Comparison of ENCODE assay signal across 12 cellular contexts in the genomic region with DNA sequence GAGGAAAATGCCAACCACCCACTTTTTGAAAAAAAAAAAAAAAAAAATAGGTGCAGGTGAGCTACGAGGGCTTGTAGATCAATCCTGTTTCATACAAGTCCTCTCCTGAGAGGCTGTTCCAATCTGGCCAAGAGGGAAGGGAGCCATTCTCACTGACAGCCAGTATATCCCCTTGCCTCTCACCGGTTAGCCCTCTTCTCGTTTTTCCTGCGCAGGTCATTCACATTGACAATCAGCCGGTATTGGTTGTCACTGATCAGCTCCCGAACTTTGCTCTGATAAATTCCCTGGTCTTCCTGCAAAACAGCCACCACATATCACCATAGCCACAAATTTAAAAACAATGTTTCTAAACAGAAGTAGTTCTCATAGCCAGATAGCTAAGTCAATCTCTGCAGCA. TPM values are rescaled to one million over a fixed set of nuclear protein-coding genes. Genes with fewer than 3 reads are reported as not detected.
DNase-seq lines count a peak whose midpoint lies in the region; ATAC-seq and TF ChIP-seq lines count a peak whose summit lies in the region.
"Had no signal": no experiment of that assay in that cellular context is flagged by ENCODE, and none has a peak within 500 bp of the region (broad histone marks: within the 10 kb centered on the region; RNA-seq: fewer than 3 reads in every experiment).

No MANE protein-coding gene starts in this region.

- DNase-seq in activated CD8-positive, alpha-beta memory T cell treated with anti-CD3 and anti-CD28 coated beads, Interleukin-2, amount 10 ng/mL, durations not matched to agents 7 days and 5 days: no peak
- DNase-seq in activated CD8-positive, alpha-beta memory T cell treated with anti-CD3 and anti-CD28 coated beads for 24 hours: no peak
- no peak for DNase-seq in endothelial cell (ENCODE audit: low spot score)
- no peak for DNase-seq in smooth muscle cell (lab: John Stamatoyannopoulos, UW; ENCODE audit: unreplicated experiment)
- no peak for DNase-seq in DMS153 treated with DMSO at 0.1 percent for 48 hours (lab: John Stamatoyannopoulos, UW; ENCODE audit: unreplicated experiment)
- DNase-seq in upper lobe of left lung: no peak
- DNase-seq: C1 segment of cervical spinal cord had no signal

- peak overlapping the region; percentile 98 for H3K4me3 ChIP-seq in OCI-LY1 (ENCODE audit: low read depth, low read length, poor library complexity, severe bottlenecking)
- H3K4me3 ChIP-seq in smooth muscle cell: peak overlapping the region; percentile 92
- peak overlapping the region in 1 of 4 donors; percentile 94 for H3K4me3 ChIP-seq in upper lobe of left lung
- H3K4me3 ChIP-seq: lung had no signal

- H3K4me3 Mint-ChIP-seq in activated CD8-positive, alpha-beta memory T cell treated with anti-CD3 and anti-CD28 coated beads, Interleukin-2, amount 10 ng/mL, durations not matched to agents 7 days and 5 days: no peak overlapping the region
- H3K4me3 Mint-ChIP-seq in endothelial cell (ENCODE audit: unreplicated experiment): peak overlapping the region; percentile 23

- H3K4me1 ChIP-seq in OCI-LY1 (ENCODE audit: insufficient read depth, low read length, severe bottlenecking) (peaks cover 53% of the 10 kb centered on the region), smooth muscle cell (ENCODE audit: low read depth) (peaks cover 25% of the 10 kb centered on the region), upper lobe of left lung (peaks cover 9 to 19% (median 14%) of the 10 kb centered on the region in 4 donors)

- TF ChIP-seq CTCF in OCI-LY1 (IDR thresholded peaks at IDR 0.05; ENCODE audit: low read length): no peak
- TF ChIP-seq CTCF in endothelial cell (IDR thresholded peaks at IDR 0.05; ENCODE audit: unreplicated experiment): no peak
- TF ChIP-seq CTCF in smooth muscle cell (IDR thresholded peaks at IDR 0.05; ENCODE audit: borderline replicate concordance, insufficient read depth, poor library complexity, severe bottlenecking): no peak
- no peak for TF ChIP-seq CTCF in upper lobe of left lung (IDR thresholded peaks at IDR 0.05)

- H3K27me3 ChIP-seq in OCI-LY1 (ENCODE audit: insufficient read depth, low read length) (no peaks in the 10 kb centered on the region), smooth muscle cell (ENCODE audit: low read depth) (no peaks in the 10 kb centered on the region), upper lobe of left lung (no peaks in the 10 kb centered on the region)

- peaks cover 66% of the 10 kb centered on the region for H3K4me1 Mint-ChIP-seq in activated CD8-positive, alpha-beta memory T cell treated with anti-CD3 and anti-CD28 coated beads, Interleukin-2, amount 10 ng/mL, durations not matched to agents 7 days and 5 days
- peaks cover 10% of the 10 kb centered on the region for H3K4me1 Mint-ChIP-seq in endothelial cell (ENCODE audit: unreplicated experiment)

- no peak for TF ChIP-seq EP300 in upper lobe of left lung (IDR thresholded peaks at IDR 0.05)

- H2AFZ ChIP-seq in OCI-LY1 (ENCODE audit: low read length) (no peak overlapping the region), smooth muscle cell (ENCODE audit: low read depth) (no peak overlapping the region)

- no peak for TF ChIP-seq POLR2A in upper lobe of left lung (IDR thresholded peaks at IDR 0.05)

- peaks cover 50% of the 10 kb centered on the region for H3K36me3 Mint-ChIP-seq in activated CD8-positive, alpha-beta memory T cell treated with anti-CD3 and anti-CD28 coated beads, Interleukin-2, amount 10 ng/mL, durations not matched to agents 7 days and 5 days
- peaks cover 4% of the 10 kb centered on the region for H3K36me3 Mint-ChIP-seq in endothelial cell (ENCODE audit: low read depth, unreplicated experiment)

- H3K27ac Mint-ChIP-seq in activated CD8-positive, alpha-beta memory T cell treated with anti-CD3 and anti-CD28 coated beads, Interleukin-2, amount 10 ng/mL, durations not matched to agents 7 days and 5 days: peak overlapping the region; percentile 42
- H3K27ac Mint-ChIP-seq in endothelial cell (ENCODE audit: unreplicated experiment): no peak overlapping the region

- H3K9me3 Mint-ChIP-seq in activated CD8-positive, alpha-beta memory T cell treated with anti-CD3 and anti-CD28 coated beads, Interleukin-2, amount 10 ng/mL, durations not matched to agents 7 days and 5 days (ENCODE audit: low read depth): no peaks in the 10 kb centered on the region
- H3K9me3 Mint-ChIP-seq in endothelial cell (ENCODE audit: unreplicated experiment): no peaks in the 10 kb centered on the region

- H3K9me3 ChIP-seq in OCI-LY1 (ENCODE audit: low read length) (no peaks in the 10 kb centered on the region), smooth muscle cell (replicated peaks; ENCODE audit: low read depth) (no peaks in the 10 kb centered on the region), upper lobe of left lung (no peaks in the 10 kb centered on the region)

- peaks cover 31% of the 10 kb centered on the region for H3K79me2 ChIP-seq in OCI-LY1 (ENCODE audit: insufficient read depth, low read length)
- H3K79me2 ChIP-seq in smooth muscle cell (ENCODE audit: low read depth): peaks cover 18% of the 10 kb centered on the region

- H3K9me2 ChIP-seq in OCI-LY1 (ENCODE audit: low read depth, low read length): no peaks in the 10 kb centered on the region

- H3K36me3 ChIP-seq in OCI-LY1 (ENCODE audit: insufficient read depth, low read length) (peaks cover 59% of the 10 kb centered on the region), smooth muscle cell (ENCODE audit: low read depth) (peaks cover 24% of the 10 kb centered on the region), upper lobe of left lung (peaks cover 27 to 46% (median 41%) of the 10 kb centered on the region in 4 donors)

- H3K9ac ChIP-seq in OCI-LY1 (ENCODE audit: low read length) (peak overlapping the region; percentile 99), smooth muscle cell (ENCODE audit: low read depth) (no peak overlapping the region)

- no peak overlapping the region for H3K27ac ChIP-seq in OCI-LY1 (ENCODE audit: low read depth, low read length, poor library complexity, severe bottlenecking)
- H3K27ac ChIP-seq in smooth muscle cell (ENCODE audit: low read depth): no peak overlapping the region
- no peak overlapping the region for H3K27ac ChIP-seq in upper lobe of left lung
- H3K27ac ChIP-seq: epithelial cell of prostate had no signal

- H3F3A ChIP-seq in OCI-LY1 (ENCODE audit: insufficient read depth, low read length): no peaks in the 10 kb centered on the region
- no peaks in the 10 kb centered on the region for H3F3A ChIP-seq in smooth muscle cell (ENCODE audit: low read depth)

- no peaks in the 10 kb centered on the region for H3K27me3 Mint-ChIP-seq in activated CD8-positive, alpha-beta memory T cell treated with anti-CD3 and anti-CD28 coated beads, Interleukin-2, amount 10 ng/mL, durations not matched to agents 7 days and 5 days
- peaks cover 2% of the 10 kb centered on the region for H3K27me3 Mint-ChIP-seq in endothelial cell (ENCODE audit: unreplicated experiment)

- H4K20me1 ChIP-seq in OCI-LY1 (ENCODE audit: insufficient read depth, low read length) (no peaks in the 10 kb centered on the region), smooth muscle cell (ENCODE audit: low read depth) (no peaks in the 10 kb centered on the region)

- CTCF ChIA-PET in activated CD8-positive, alpha-beta memory T cell treated with anti-CD3 and anti-CD28 coated beads, Interleukin-2, amount 10 ng/mL, durations not matched to agents 7 days and 5 days (lab: Charles Lee): interaction anchor here (0.6 to 7.5 kb wide), 11 partner anchors 10 to 382 kb away, joined by 3 to 132 read pairs (median 4); a partner anchor contains a TSS

- WGBS in smooth muscle cell (ENCODE audit: low lambda C conversion rate): 74% methylated on average over 6 of the region's 6 CpGs
- 60% methylated on average over 6 of the region's 6 CpGs for WGBS in upper lobe of left lung, 2 donors

- peak overlapping the region; percentile 99 for H3K4me2 ChIP-seq in OCI-LY1 (ENCODE audit: low read length)
- peak overlapping the region; percentile 100 for H3K4me2 ChIP-seq in smooth muscle cell

- ATAC-seq in activated CD8-positive, alpha-beta memory T cell treated with anti-CD3 and anti-CD28 coated beads, Interleukin-2, amount 10 ng/mL, durations not matched to agents 7 days and 5 days: no peak
- no peak for ATAC-seq in HG03432 (IDR thresholded peaks at IDR 0.05; ENCODE audit: unreplicated experiment)
- no peak for ATAC-seq in upper lobe of left lung (ENCODE audit: low FRiP score in 2 of 2)
- ATAC-seq: Right ventricle myocardium inferior had no signal

RNA-seq across cellular contexts. Expression of a gene that starts 1.4 kb away (rescaled TPM):
- total RNA-seq in activated CD8-positive, alpha-beta memory T cell treated with anti-CD3 and anti-CD28 coated beads, Interleukin-2, amount 10 ng/mL, durations not matched to agents 7 days and 5 days: 100 to 1,000 TPM; 248 to 262 TPM
- total RNA-seq in endothelial cell (ENCODE audit: unreplicated experiment) (50.0 TPM), smooth muscle cell (30.6 and 32.2 TPM in 2 replicates), upper lobe of left lung (10 to 100 TPM; 20.4 to 35.9 (median 28.2) TPM)
- polyA plus RNA-seq in smooth muscle cell: 33.9 and 37.3 TPM in 2 replicates

RNA-seq across cellular contexts. Expression of a gene that starts 38.8 kb away (rescaled TPM):
- total RNA-seq in activated CD8-positive, alpha-beta memory T cell treated with anti-CD3 and anti-CD28 coated beads, Interleukin-2, amount 10 ng/mL, durations not matched to agents 7 days and 5 days: not detected
- total RNA-seq in endothelial cell (ENCODE audit: unreplicated experiment) (not detected), smooth muscle cell (not detected in 2 replicates), upper lobe of left lung (not detected)
- not detected in 2 replicates for polyA plus RNA-seq in smooth muscle cell
- total RNA-seq: lung, Right ventricle myocardium inferior had no signal
